Comparison of ENCODE assay signal across 2 cellular contexts in genomic region chr20:13029687-13030510, GRCh38.
A peak's percentile ranks its signal among the peaks of the same experiment; 100 is the strongest.
TF ChIP-seq lines count a peak whose summit lies in the region.

No MANE protein-coding gene starts in this region.

TF ChIP-seq in A549, 52 proteins besides CTCF, POLR2A, EP300 and RAD21 (continued from another document):
- peak; percentile 93 for TF ChIP-seq FOSL2 (IDR thresholded peaks at IDR 0.05)
- TF ChIP-seq FOSL2 (CRISPR knock-in tag; IDR thresholded peaks at IDR 0.05): peak; percentile 90
- TF ChIP-seq CHD4 (IDR thresholded peaks at IDR 0.05; ENCODE audit: borderline replicate concordance): no peak
- TF ChIP-seq NFE2L2 (conservative IDR thresholded peaks at IDR 0.05; ENCODE audit: low read length): no peak
- TF ChIP-seq BHLHE40 (IDR thresholded peaks at IDR 0.05; ENCODE audit: low read depth, low read length): 0 out of 2 replicates have a peak, but pooled peaks have one; percentile 14
- TF ChIP-seq MAX (IDR thresholded peaks at IDR 0.05): peak; percentile 91

TF ChIP-seq in HCT116, 20 proteins besides CTCF, POLR2A, EP300 and RAD21 (continued from another document):
- TF ChIP-seq POLR2AphosphoS5 (IDR thresholded peaks at IDR 0.05; ENCODE audit: low read depth, low read length): no peak
TF ChIP-seq in HCT116: peak in this region for 3.
